ENCODE assay signal across 22 cellular contexts in the genomic region with DNA sequence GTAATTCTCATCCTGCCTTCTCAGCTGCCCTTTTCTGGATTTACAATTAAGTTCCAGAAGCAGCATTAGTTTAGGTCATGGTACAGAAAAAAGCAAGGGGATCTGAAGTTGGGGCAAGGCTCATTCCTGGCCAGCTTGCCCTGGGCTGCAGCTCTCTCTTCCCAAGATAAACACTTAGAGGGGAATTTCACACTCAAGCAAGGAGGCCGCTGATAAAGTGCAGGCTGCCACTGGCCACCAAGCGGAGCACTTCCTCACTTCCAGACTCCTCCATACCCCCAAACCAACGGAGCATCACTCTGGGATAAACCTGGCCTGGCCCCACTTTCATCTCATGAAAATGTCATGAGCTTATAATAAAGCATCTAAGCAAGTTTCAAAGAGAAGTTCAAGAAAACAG.
DNase-seq lines count a peak whose midpoint lies in the region; ATAC-seq and TF ChIP-seq lines count a peak whose summit lies in the region.
"Had no signal": no experiment of that assay in that cellular context is flagged by ENCODE, and none has a peak within 500 bp of the region (broad histone marks: within the 10 kb centered on the region; RNA-seq: fewer than 3 reads in every experiment).

No MANE protein-coding gene starts in this region.

- CTCF ChIA-PET in A673 (lab: Charles Lee) = no interaction called here

- intact Hi-C loops in A673 (cut with micrococcal nuclease; ENCODE audit: unreplicated experiment) = no loop called here

- POLR2A ChIA-PET in A673 (lab: Charles Lee; ENCODE audit: low non-redundant PET) = interaction anchor here (0.7 kb wide), 1 partner anchor 19 kb away, joined by 4 read pairs; no protein-coding TSS in a partner anchor

- H3K36me3 ChIP-seq in A673 (ENCODE audit: insufficient read depth, low read length, poor library complexity, severe bottlenecking) (no peaks in the 10 kb centered on the region), neural progenitor cell (no peaks in the 10 kb centered on the region)

- in situ Hi-C loops in SK-MEL-5 (cut with HindIII; ENCODE audit: low pct_unique_long_range_greater_than_20kb, low sequenced_read_pairs) = no loop called here

- ATAC-seq in HG02798 (IDR thresholded peaks at IDR 0.05; ENCODE audit: poor library complexity, unreplicated experiment) (no peak), GM21367 (IDR thresholded peaks at IDR 0.05; ENCODE audit: unreplicated experiment) (no peak)
- ATAC-seq: GM12878 had no signal

- no peak overlapping the region for H3K4me2 ChIP-seq in neural progenitor cell
- H3K4me2 ChIP-seq: PC-9 had no signal

- H3K9ac ChIP-seq in neural progenitor cell = no peak overlapping the region

- TF ChIP-seq CTCF in A673 (conservative IDR thresholded peaks at IDR 0.05; ENCODE audit: low read depth, low read length) (0 out of 2 replicates have a peak, but pooled peaks have one; percentile 22), neural progenitor cell (IDR thresholded peaks at IDR 0.05) (peak; percentile 45)

- H3K9me3 Mint-ChIP-seq in neural progenitor cell = no peaks in the 10 kb centered on the region

- H3K36me3 Mint-ChIP-seq in neural progenitor cell = no peaks in the 10 kb centered on the region

- peaks cover 31% of the 10 kb centered on the region for H3K4me1 Mint-ChIP-seq in neural progenitor cell
- H3K4me1 Mint-ChIP-seq: B cell had no signal

- H3K27ac ChIP-seq in A673 (ENCODE audit: low read depth, low read length, poor library complexity, severe bottlenecking) (no peak overlapping the region), neural progenitor cell (no peak overlapping the region)
- H3K27ac ChIP-seq: 22Rv1, HL-60, PC-9, RWPE1 had no signal

- H3K4me1 ChIP-seq in A673 (ENCODE audit: insufficient read depth, low read length, poor library complexity, severe bottlenecking) (peaks cover 14% of the 10 kb centered on the region), neural progenitor cell (no peaks in the 10 kb centered on the region)

- peaks cover 4% of the 10 kb centered on the region for H3K27me3 Mint-ChIP-seq in neural progenitor cell (ENCODE audit: insufficient read depth, low read depth)
- H3K27me3 Mint-ChIP-seq: B cell had no signal

- H3K9me3 ChIP-seq in A673 (ENCODE audit: low read depth, low read length, poor library complexity, severe bottlenecking) (no peaks in the 10 kb centered on the region), neural progenitor cell (ENCODE audit: low read depth) (no peaks in the 10 kb centered on the region)

- no peaks in the 10 kb centered on the region for H4K20me1 ChIP-seq in neural progenitor cell (ENCODE audit: low read depth)

- H3F3A ChIP-seq in neural progenitor cell (ENCODE audit: low read depth) = no peaks in the 10 kb centered on the region

- H3K79me2 ChIP-seq in neural progenitor cell (ENCODE audit: low read depth) = no peaks in the 10 kb centered on the region

- H3K27me3 ChIP-seq in A673 (replicated peaks; ENCODE audit: insufficient read depth, low read depth, low read length, poor library complexity) (no peaks in the 10 kb centered on the region), neural progenitor cell (no peaks in the 10 kb centered on the region)

- H3K27ac Mint-ChIP-seq in neural progenitor cell = no peak overlapping the region
- H3K27ac Mint-ChIP-seq: B cell had no signal

- no peak overlapping the region for H3K4me3 Mint-ChIP-seq in neural progenitor cell
- H3K4me3 Mint-ChIP-seq: B cell had no signal

- DNase-seq in A673 (ENCODE audit: low spot score) (no peak), SK-MEL-5 (ENCODE audit: low read depth, low spot score) (peak; percentile 6), iPS-NIHi11 (ENCODE audit: low spot score) (peak; percentile 39), neural progenitor cell (ENCODE audit: low spot score) (peak; percentile 18), SHP77 treated with DMSO at 0.1 percent for 48 hours (lab: John Stamatoyannopoulos, UW) (no peak), NOMO-1 treated with DMSO at 0.1 percent for 48 hours (lab: John Stamatoyannopoulos, UW; ENCODE audit: unreplicated experiment) (no peak)
- DNase-seq: DND-41, IMR-90, Karpas-422, NCI-H1048, NCI-H1436, NCI-H1930, NCI-H345, NCI-H526, PC-9 had no signal

- no TSS peak for BruUV-seq in A673 (replicated peaks; lab: Mats Ljungman, UMichigan)

- no peak overlapping the region for H3K4me3 ChIP-seq in A673 (ENCODE audit: low read depth, low read length, poor library complexity, severe bottlenecking)
- no peak overlapping the region for H3K4me3 ChIP-seq in neural progenitor cell
- H3K4me3 ChIP-seq: GM12878, PC-9 had no signal

- no peak overlapping the region for H2AFZ ChIP-seq in neural progenitor cell (replicated peaks)
- H2AFZ ChIP-seq: PC-9 had no signal

Comparison
In these comparisons a context has a peak if more than half of its experiments do, and no peak if none do; other contexts are left out.
1. DNase-seq: peak in SK-MEL-5 (single experiment), iPS-NIHi11 (single experiment) and neural progenitor cell (single experiment); none in A673 (single experiment), SHP77 treated with DMSO at 0.1 percent for 48 hours (single experiment) and NOMO-1 treated with DMSO at 0.1 percent for 48 hours (single experiment).